Comparison of ENCODE assay signal across 16 cellular contexts in genomic region chr7:43289826-43290225, GRCh38.
A peak's percentile ranks its signal among the peaks of the same experiment; 100 is the strongest.
DNase-seq lines count a peak whose midpoint lies in the region; ATAC-seq and TF ChIP-seq lines count a peak whose summit lies in the region.
"Had no signal": no experiment of that assay in that cellular context is flagged by ENCODE, and none has a peak within 500 bp of the region (broad histone marks: within the 10 kb centered on the region; RNA-seq: fewer than 3 reads in every experiment).

No MANE protein-coding gene starts in this region.

- H3K36me3 ChIP-seq in HUES48 (ENCODE audit: control insufficient read depth, insufficient read depth, low read length), result no peaks in the 10 kb centered on the region
- no peaks in the 10 kb centered on the region for H3K36me3 ChIP-seq in mesendoderm (ENCODE audit: control insufficient read depth, insufficient read depth, low read length)
- no peaks in the 10 kb centered on the region for H3K36me3 ChIP-seq in testis (ENCODE audit: low read depth, missing control alignments)

- H3K9ac ChIP-seq in HUES48 (ENCODE audit: low read depth, low read length), result no peak overlapping the region
- no peak overlapping the region for H3K9ac ChIP-seq in mesendoderm (ENCODE audit: low read length)
- H3K9ac ChIP-seq: BLaER1 had no signal

- intact Hi-C loops in testis (cut with DNase I; ENCODE audit: low total_unique reads), result no loop called here

- no peak overlapping the region for H3K4me2 ChIP-seq in mesendoderm (ENCODE audit: low read length)
- H3K4me2 ChIP-seq: BLaER1 had no signal

- no peak overlapping the region for H3K27ac Mint-ChIP-seq in stimulated activated naive CD8-positive, alpha-beta T cell treated with anti-CD3 and anti-CD28 coated beads, Interleukin-15, amount 100 ng/mL, for 72 hours
- H3K27ac Mint-ChIP-seq: CD14-positive monocyte; CD4-positive, alpha-beta memory T cell had no signal

- H2AK5ac ChIP-seq in mesendoderm (ENCODE audit: low read length), result no peak overlapping the region

- ATAC-seq in stimulated activated naive CD8-positive, alpha-beta T cell treated with anti-CD3 and anti-CD28 coated beads, Interleukin-15, amount 100 ng/mL, for 72 hours, result no peak

- no peak for TF ChIP-seq CTCF in testis (IDR thresholded peaks at IDR 0.05)

- no peak overlapping the region for H3K4me3 Mint-ChIP-seq in stimulated activated naive CD8-positive, alpha-beta T cell treated with anti-CD3 and anti-CD28 coated beads, Interleukin-15, amount 100 ng/mL, for 72 hours
- H3K4me3 Mint-ChIP-seq: CD14-positive monocyte; CD4-positive, alpha-beta memory T cell had no signal

- no peak overlapping the region for H3K56ac ChIP-seq in mesendoderm (ENCODE audit: low read length)

- peak; percentile 58 for DNase-seq in ELF-1 (ENCODE audit: low read depth, low spot score)
- peak; percentile 15 for DNase-seq in ecto neural progenitor cell (ENCODE audit: low spot score)
- peak; percentile 78 for DNase-seq in mesendoderm
- no peak for DNase-seq in stimulated activated CD8-positive, alpha-beta memory T cell treated with anti-CD3 and anti-CD28 coated beads, Interleukin-4, amount 100 ng/mL, for 48 hours
- DNase-seq in testis, result no peak
- no peak for DNase-seq in stimulated activated naive CD8-positive, alpha-beta T cell treated with anti-CD3 and anti-CD28 coated beads, Interleukin-15, amount 100 ng/mL, for 72 hours
- DNase-seq in putamen (ENCODE audit: low spot score), result no peak
- DNase-seq: 8988T; CD4-positive, alpha-beta memory T cell; DMS153; DMS79; GF-D8; HCEC 1CT had no signal

- no peak overlapping the region for H4K5ac ChIP-seq in mesendoderm (ENCODE audit: low read length)

- no peaks in the 10 kb centered on the region for H3K27me3 ChIP-seq in HUES48 (ENCODE audit: control insufficient read depth, insufficient read depth, low read length)
- no peaks in the 10 kb centered on the region for H3K27me3 ChIP-seq in mesendoderm (ENCODE audit: insufficient read depth, low read length, poor library complexity)
- H3K27me3 ChIP-seq in testis, result no peaks in the 10 kb centered on the region
- H3K27me3 ChIP-seq: BLaER1 had no signal

- H3K4ac ChIP-seq in mesendoderm (ENCODE audit: low read depth, low read length), result no peak overlapping the region

- H2BK5ac ChIP-seq in mesendoderm (ENCODE audit: low read length), result peak overlapping the region; percentile 54

- peaks cover 37% of the 10 kb centered on the region for H3K27me3 Mint-ChIP-seq in stimulated activated naive CD8-positive, alpha-beta T cell treated with anti-CD3 and anti-CD28 coated beads, Interleukin-15, amount 100 ng/mL, for 72 hours

- H3K4me1 ChIP-seq in HUES48 (ENCODE audit: control insufficient read depth, insufficient read depth, low read length) (peaks cover 38% of the 10 kb centered on the region), mesendoderm (ENCODE audit: control insufficient read depth, low read depth, low read length) (peaks cover 6% of the 10 kb centered on the region), testis (no peaks in the 10 kb centered on the region)
- H3K4me1 ChIP-seq: BLaER1 had no signal

- H3K23ac ChIP-seq in mesendoderm (ENCODE audit: low read length), result no peak overlapping the region

- H3K18ac ChIP-seq in mesendoderm (ENCODE audit: low read length), result no peak overlapping the region

- H2BK15ac ChIP-seq in mesendoderm (replicated peaks; ENCODE audit: low read depth), result no peak overlapping the region

- no peak overlapping the region for H3K27ac ChIP-seq in HUES48 (ENCODE audit: low read depth, low read length)
- H3K27ac ChIP-seq in mesendoderm (ENCODE audit: low read depth, low read length), result peak overlapping the region; percentile 38
- no peak overlapping the region for H3K27ac ChIP-seq in testis
- H3K27ac ChIP-seq: BLaER1 had no signal

- no peak overlapping the region for H2BK120ac ChIP-seq in mesendoderm (ENCODE audit: low read depth, low read length)

- peak overlapping the region; percentile 16; the same call in 1 of the 2 replicates for H3K4me3 ChIP-seq in HUES48 (ENCODE audit: low read depth, low read length)
- H3K4me3 ChIP-seq in mesendoderm (ENCODE audit: low read length), result no peak overlapping the region
- H3K4me3 ChIP-seq in testis, result no peak overlapping the region

- H3K9me3 ChIP-seq in HUES48 (ENCODE audit: control insufficient read depth, insufficient read depth, low read length) (peaks cover 39% of the 10 kb centered on the region), testis (no peaks in the 10 kb centered on the region)

- no peaks in the 10 kb centered on the region for H3K4me1 Mint-ChIP-seq in stimulated activated naive CD8-positive, alpha-beta T cell treated with anti-CD3 and anti-CD28 coated beads, Interleukin-15, amount 100 ng/mL, for 72 hours
- H3K4me1 Mint-ChIP-seq: CD14-positive monocyte; CD4-positive, alpha-beta memory T cell had no signal

- peaks cover 16 to 33% of the 10 kb centered on the region in 2 donors for H3K9me3 Mint-ChIP-seq in stimulated activated naive CD8-positive, alpha-beta T cell treated with anti-CD3 and anti-CD28 coated beads, Interleukin-15, amount 100 ng/mL, for 72 hours

- no CpG with 5 or more reads among the region's 2 CpGs for WGBS in mesendoderm (ENCODE audit: extremely low coverage, insufficient coverage, low lambda C conversion rate)
- 79 to 84% methylated on average over 2 of the region's 2 CpGs for WGBS in testis, 2 donors

- H4K8ac ChIP-seq in mesendoderm (ENCODE audit: low read depth, low read length), result no peak overlapping the region

- no peaks in the 10 kb centered on the region for H3K79me1 ChIP-seq in mesendoderm (ENCODE audit: low read length)

- no peak for TF ChIP-seq POLR2A in testis (IDR thresholded peaks at IDR 0.05)

- no peaks in the 10 kb centered on the region for H3K79me2 ChIP-seq in mesendoderm (ENCODE audit: control insufficient read depth, insufficient read depth, low read length)

Comparison
In these comparisons a context has a peak if more than half of its experiments do, and no peak if none do; other contexts are left out.
1. DNase-seq: peak in ELF-1 (single experiment), ecto neural progenitor cell (single experiment) and mesendoderm (single experiment); none in stimulated activated CD8-positive, alpha-beta memory T cell treated with anti-CD3 and anti-CD28 coated beads, Interleukin-4, amount 100 ng/mL, for 48 hours (single experiment), testis (single experiment), stimulated activated naive CD8-positive, alpha-beta T cell treated with anti-CD3 and anti-CD28 coated beads, Interleukin-15, amount 100 ng/mL, for 72 hours (0 of 2) and putamen (single experiment).